Comparison of ENCODE assay signal across 28 cellular contexts in genomic region chr3:154919226-154919625, GRCh38.
"Had no signal": no experiment of that assay in that cellular context is flagged by ENCODE, and none has a peak within 500 bp of the region (broad histone marks: within the 10 kb centered on the region; RNA-seq: fewer than 3 reads in every experiment).

No MANE protein-coding gene starts in this region.

- H3K9me3 ChIP-seq: colonic mucosa, gastrocnemius medialis had no signal

- H3K27me3 Mint-ChIP-seq: dendritic cell treated with granulocyte-macrophage colony-stimulating factor and Interleukin-4, amounts not matched to agents 40 ng/mL and 50 ng/mL, for 4 days; effector memory CD8-positive, alpha-beta T cell had no signal

- FAIRE-seq: endometrium, endothelial cell of umbilical vein, frontal cortex had no signal

- H3K27me3 ChIP-seq: colonic mucosa, dorsolateral prefrontal cortex, esophagus muscularis mucosa, esophagus squamous epithelium, foreskin keratinocyte, gastrocnemius medialis, gastroesophageal sphincter, heart left ventricle, heart right ventricle, hepatocyte had no signal

- H3K79me2 ChIP-seq: hepatocyte had no signal

- H3K27ac ChIP-seq: colonic mucosa, coronary artery, dorsolateral prefrontal cortex, epithelial cell of prostate, esophagus muscularis mucosa, esophagus squamous epithelium, foreskin keratinocyte, gastrocnemius medialis, gastroesophageal sphincter, heart left ventricle, heart right ventricle, hepatocyte had no signal

- H3K4me1 Mint-ChIP-seq: endodermal cell had no signal

- H3K4me1 ChIP-seq: colonic mucosa, esophagus muscularis mucosa, esophagus squamous epithelium, foreskin keratinocyte, gastrocnemius medialis, gastroesophageal sphincter, heart left ventricle, heart right ventricle had no signal

- DNase-seq: colonic mucosa; cortex of kidney; dermis blood vessel endothelial cell; dorsolateral prefrontal cortex; effector CD4-positive, alpha-beta T cell; effector CD8-positive, alpha-beta T cell; effector memory CD4-positive, alpha-beta T cell; effector memory CD8-positive, alpha-beta T cell; endodermal cell; erythroblast; esophagus squamous epithelium; foreskin fibroblast; foreskin keratinocyte; foreskin melanocyte; gastrocnemius medialis; glutamatergic neuron; head of caudate nucleus; heart left ventricle; heart right ventricle had no signal

- H3K4me3 Mint-ChIP-seq: dendritic cell treated with granulocyte-macrophage colony-stimulating factor and Interleukin-4, amounts not matched to agents 40 ng/mL and 50 ng/mL, for 4 days; effector memory CD8-positive, alpha-beta T cell; endodermal cell had no signal

- H2AFZ ChIP-seq: hepatocyte had no signal

- H3K4me2 ChIP-seq: hepatocyte had no signal

- H3K4me3 ChIP-seq: colonic mucosa, coronary artery, dorsolateral prefrontal cortex, esophagus muscularis mucosa, esophagus squamous epithelium, gastrocnemius medialis, gastroesophageal sphincter, heart left ventricle, heart right ventricle, hepatocyte had no signal

- H3K27ac Mint-ChIP-seq: dendritic cell treated with granulocyte-macrophage colony-stimulating factor and Interleukin-4, amounts not matched to agents 40 ng/mL and 50 ng/mL, for 4 days; effector memory CD8-positive, alpha-beta T cell; endodermal cell had no signal

- H3K36me3 ChIP-seq: colonic mucosa, esophagus muscularis mucosa, esophagus squamous epithelium, gastrocnemius medialis, gastroesophageal sphincter, heart left ventricle, heart right ventricle had no signal
